8 cellular contexts compared by ENCODE assay signal in the genomic region with DNA sequence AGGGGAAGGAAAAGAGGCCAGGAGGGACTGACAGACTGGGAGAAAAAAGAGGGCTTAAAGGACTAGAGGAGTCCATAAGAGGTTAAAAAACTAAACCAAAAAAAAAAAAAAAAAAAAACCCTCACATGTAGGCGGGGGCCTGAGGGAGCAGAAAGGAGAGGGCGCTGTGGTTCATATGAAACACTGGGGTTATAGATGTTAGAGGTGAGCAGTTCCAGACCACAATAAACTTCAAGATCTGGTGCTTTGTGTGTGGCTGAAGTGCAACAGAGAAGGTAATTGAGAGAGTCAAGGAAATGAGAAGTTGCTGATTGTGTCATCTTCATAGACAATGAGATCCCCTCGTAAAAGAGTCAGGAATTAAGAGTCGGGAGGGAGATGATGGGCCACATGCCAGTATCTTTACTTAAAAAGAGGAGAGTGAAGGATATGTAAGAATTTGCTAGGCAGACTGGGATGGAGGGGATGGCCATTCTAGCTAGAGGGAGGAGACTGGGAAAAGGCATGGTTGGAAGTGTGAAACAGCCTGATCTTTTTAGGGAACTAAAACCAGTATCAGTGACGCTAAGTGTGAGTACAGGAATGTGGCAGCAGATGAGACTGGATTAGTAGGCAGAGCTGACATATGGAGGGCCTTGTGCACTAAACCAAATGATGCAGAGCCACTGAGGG. TPM values are rescaled to one million over a fixed set of nuclear protein-coding genes. Genes with fewer than 3 reads are reported as not detected.
DNase-seq lines count a peak whose midpoint lies in the region; ATAC-seq and TF ChIP-seq lines count a peak whose summit lies in the region.

No MANE protein-coding gene starts in this region.

- peak overlapping the region; percentile 5 for H3K4me3 Mint-ChIP-seq in activated T-helper 2 cell treated with anti-CD3 and anti-CD28 coated beads, Interferon-gamma antibody, Interleukin-2, Interleukin-4, amounts not matched to agents 10 μg/mL and 5 μg/mL and 100 μg/mL, durations not matched to agents 14 hours and 24 hours and 36 hours (ENCODE audit: low read depth)
- H3K4me3 Mint-ChIP-seq in WTC11: no peak overlapping the region

- no peaks in the 10 kb centered on the region for H3K27me3 Mint-ChIP-seq in activated T-helper 2 cell treated with anti-CD3 and anti-CD28 coated beads, Interferon-gamma antibody, Interleukin-2, Interleukin-4, amounts not matched to agents 10 μg/mL and 5 μg/mL and 100 μg/mL, durations not matched to agents 14 hours and 24 hours and 36 hours (ENCODE audit: low read depth)
- no peaks in the 10 kb centered on the region for H3K27me3 Mint-ChIP-seq in WTC11 (ENCODE audit: low read depth)

- in situ Hi-C loops in transverse colon (cut with MboI; ENCODE audit: low pct_ligation_motif_present in 1 of 4, low pct_unique_long_range_greater_than_20kb in 1 of 4, low sequenced_read_pairs in 3 of 4): no loop called here

- no peaks in the 10 kb centered on the region for H3K36me3 Mint-ChIP-seq in activated T-helper 2 cell treated with anti-CD3 and anti-CD28 coated beads, Interferon-gamma antibody, Interleukin-2, Interleukin-4, amounts not matched to agents 10 μg/mL and 5 μg/mL and 100 μg/mL, durations not matched to agents 14 hours and 24 hours and 36 hours (ENCODE audit: low read depth)
- H3K36me3 Mint-ChIP-seq in WTC11: no peaks in the 10 kb centered on the region; the same call in 1 of the 2 replicates

- no peak overlapping the region for H2AFZ ChIP-seq in Karpas-422 (ENCODE audit: low read length)

- H3K36me3 ChIP-seq in transverse colon (no peaks in the 10 kb centered on the region), Karpas-422 (ENCODE audit: insufficient read depth, low read length) (no peaks in the 10 kb centered on the region)

- H3K27ac ChIP-seq in transverse colon (no peak overlapping the region), Karpas-422 (ENCODE audit: low read length) (no peak overlapping the region)

- peak overlapping the region; percentile 48 for H3K27ac Mint-ChIP-seq in activated T-helper 2 cell treated with anti-CD3 and anti-CD28 coated beads, Interferon-gamma antibody, Interleukin-2, Interleukin-4, amounts not matched to agents 10 μg/mL and 5 μg/mL and 100 μg/mL, durations not matched to agents 14 hours and 24 hours and 36 hours
- H3K27ac Mint-ChIP-seq in WTC11: no peak overlapping the region

- no peaks in the 10 kb centered on the region for H3K9me3 Mint-ChIP-seq in activated T-helper 2 cell treated with anti-CD3 and anti-CD28 coated beads, Interferon-gamma antibody, Interleukin-2, Interleukin-4, amounts not matched to agents 10 μg/mL and 5 μg/mL and 100 μg/mL, durations not matched to agents 14 hours and 24 hours and 36 hours
- H3K9me3 Mint-ChIP-seq in WTC11: peaks cover 8% of the 10 kb centered on the region

- no peaks in the 10 kb centered on the region for H3K79me2 ChIP-seq in Karpas-422 (ENCODE audit: low read length)

- no peak overlapping the region for H3K9ac ChIP-seq in Karpas-422 (ENCODE audit: low read length)

- intact Hi-C loops in activated T-helper 2 cell treated with anti-CD3 and anti-CD28 coated beads, Interferon-gamma antibody, Interleukin-2, Interleukin-4, amounts not matched to agents 10 μg/mL and 5 μg/mL and 100 μg/mL, durations not matched to agents 14 hours and 24 hours and 36 hours (cut with micrococcal nuclease): loop anchor here (1.0 kb wide), 1 partner anchor 18 kb away; no protein-coding TSS in a partner anchor
- intact Hi-C loops in transverse colon (cut with DNase I; ENCODE audit: low total_unique reads): no loop called here

- peaks cover 16% of the 10 kb centered on the region for H3K4me1 Mint-ChIP-seq in activated T-helper 2 cell treated with anti-CD3 and anti-CD28 coated beads, Interferon-gamma antibody, Interleukin-2, Interleukin-4, amounts not matched to agents 10 μg/mL and 5 μg/mL and 100 μg/mL, durations not matched to agents 14 hours and 24 hours and 36 hours (ENCODE audit: low read depth)
- H3K4me1 Mint-ChIP-seq in WTC11: peaks cover 3% of the 10 kb centered on the region

- H4K20me1 ChIP-seq in Karpas-422 (ENCODE audit: insufficient read depth, low read depth, low read length): no peaks in the 10 kb centered on the region

- ATAC-seq in HG03159 (IDR thresholded peaks at IDR 0.05; ENCODE audit: unreplicated experiment): peak; percentile 66
- no peak for ATAC-seq in WTC11

- H3K27me3 ChIP-seq in transverse colon (no peaks in the 10 kb centered on the region), Karpas-422 (ENCODE audit: low read length) (no peaks in the 10 kb centered on the region)

- 25 to 41% methylated on average over 3 to 5 of the region's 5 CpGs for WGBS in transverse colon (ENCODE audit: low coverage in 1 of 2), 2 donors

- H3K4me3 ChIP-seq in transverse colon (no peak overlapping the region), Karpas-422 (ENCODE audit: low read length) (no peak overlapping the region)

- H3K9me3 ChIP-seq in transverse colon (no peaks in the 10 kb centered on the region), Karpas-422 (ENCODE audit: low read length) (no peaks in the 10 kb centered on the region; the same call in 1 of the 2 replicates)

- TF ChIP-seq EP300 in transverse colon (IDR thresholded peaks at IDR 0.05; ENCODE audit: low read depth): no peak

- no peak overlapping the region for H3K4me2 ChIP-seq in Karpas-422 (ENCODE audit: low read depth, low read length, poor library complexity, severe bottlenecking)

- DNase-seq in stimulated activated CD4-positive, alpha-beta T cell treated with anti-CD3 and anti-CD28 coated beads, Interleukin-15, amount 100 ng/mL, for 24 hours: peak; percentile 27
- DNase-seq in stimulated activated CD4-positive, alpha-beta T cell treated with anti-CD3 and anti-CD28 coated beads, Interleukin-2, amount 100 ng/mL, for 24 hours: no peak
- peak; percentile 12 for DNase-seq in activated T-helper 2 cell treated with anti-CD3 and anti-CD28 coated beads, Interferon-gamma antibody, Interleukin-2, Interleukin-4, amounts not matched to agents 10 μg/mL and 5 μg/mL and 100 μg/mL, durations not matched to agents 14 hours and 24 hours and 36 hours (ENCODE audit: low spot score)
- peak; percentile 14 for DNase-seq in transverse colon
- DNase-seq in foreskin melanocyte: no peak
- no peak for DNase-seq in WTC11 (ENCODE audit: low spot score)
- no peak for DNase-seq in Karpas-422

- no peak for TF ChIP-seq POLR2A in transverse colon (IDR thresholded peaks at IDR 0.05)

- CTCF ChIA-PET in WTC11 (lab: Charles Lee): no interaction called here

- H3K9me2 ChIP-seq in Karpas-422 (replicated peaks; ENCODE audit: insufficient read depth, low read length): no peaks in the 10 kb centered on the region

- H3K4me1 ChIP-seq in transverse colon (no peaks in the 10 kb centered on the region), Karpas-422 (ENCODE audit: low read length) (no peaks in the 10 kb centered on the region)

- POLR2A ChIA-PET in WTC11 (lab: Charles Lee): no interaction called here

- no peak for TF ChIP-seq CTCF in transverse colon (IDR thresholded peaks at IDR 0.05)
- no peak for TF ChIP-seq CTCF in WTC11 (IDR thresholded peaks at IDR 0.05)

TF ChIP-seq in WTC11, 78 proteins besides CTCF, POLR2A, EP300 and RAD21 (continues in another document):
- TF ChIP-seq SMAD3 (CRISPR knock-in tag; IDR thresholded peaks at IDR 0.05; ENCODE audit: borderline replicate concordance) (no peak), GRHL2 (CRISPR knock-in tag; IDR thresholded peaks at IDR 0.05; ENCODE audit: insufficient replicate concordance, severe bottlenecking) (no peak), ZNF121 (CRISPR knock-in tag; IDR thresholded peaks at IDR 0.05) (no peak), NR2C2 (CRISPR knock-in tag; IDR thresholded peaks at IDR 0.05) (no peak), ELF4 (CRISPR knock-in tag; IDR thresholded peaks at IDR 0.05; ENCODE audit: low read depth) (no peak), ZBTB21 (CRISPR knock-in tag; IDR thresholded peaks at IDR 0.05; ENCODE audit: borderline replicate concordance) (no peak), JAZF1 (CRISPR knock-in tag; IDR thresholded peaks at IDR 0.05) (no peak), CBFB (CRISPR knock-in tag; IDR thresholded peaks at IDR 0.05; ENCODE audit: low read depth) (no peak), MXD4 (CRISPR knock-in tag; IDR thresholded peaks at IDR 0.05; ENCODE audit: borderline replicate concordance) (no peak)
- TF ChIP-seq, protein P1, sequence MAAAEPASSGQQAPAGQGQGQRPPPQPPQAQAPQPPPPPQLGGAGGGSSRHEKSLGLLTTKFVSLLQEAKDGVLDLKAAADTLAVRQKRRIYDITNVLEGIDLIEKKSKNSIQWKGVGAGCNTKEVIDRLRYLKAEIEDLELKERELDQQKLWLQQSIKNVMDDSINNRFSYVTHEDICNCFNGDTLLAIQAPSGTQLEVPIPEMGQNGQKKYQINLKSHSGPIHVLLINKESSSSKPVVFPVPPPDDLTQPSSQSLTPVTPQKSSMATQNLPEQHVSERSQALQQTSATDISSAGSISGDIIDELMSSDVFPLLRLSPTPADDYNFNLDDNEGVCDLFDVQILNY (CRISPR knock-in tag; IDR thresholded peaks at IDR 0.05): no peak
- TF ChIP-seq, protein P2, sequence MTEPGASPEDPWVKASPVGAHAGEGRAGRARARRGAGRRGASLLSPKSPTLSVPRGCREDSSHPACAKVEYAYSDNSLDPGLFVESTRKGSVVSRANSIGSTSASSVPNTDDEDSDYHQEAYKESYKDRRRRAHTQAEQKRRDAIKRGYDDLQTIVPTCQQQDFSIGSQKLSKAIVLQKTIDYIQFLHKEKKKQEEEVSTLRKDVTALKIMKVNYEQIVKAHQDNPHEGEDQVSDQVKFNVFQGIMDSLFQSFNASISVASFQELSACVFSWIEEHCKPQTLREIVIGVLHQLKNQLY (CRISPR knock-in tag; IDR thresholded peaks at IDR 0.05): no peak

RNA-seq across cellular contexts. Expression of a gene that starts 18.4 kb away (rescaled TPM):
- 224 and 231 TPM in 2 replicates for total RNA-seq in activated T-helper 2 cell treated with anti-CD3 and anti-CD28 coated beads, Interferon-gamma antibody, Interleukin-2, Interleukin-4, amounts not matched to agents 10 μg/mL and 5 μg/mL and 100 μg/mL, durations not matched to agents 14 hours and 24 hours and 36 hours
- total RNA-seq in transverse colon: 100 to 1,000 TPM; 146 to 307 (median 237) TPM
- 121 to 141 TPM (median 126 TPM) in 3 replicates for total RNA-seq in WTC11 (2021)
- total RNA-seq in Karpas-422 (2014; rRNA removed; shearing (Covaris generic); ENCODE audit: low replicate concordance): 314 and 469 TPM in 2 replicates

Comparison
In these comparisons a context has a peak if more than half of its experiments do, and no peak if none do; other contexts are left out.
1. DNase-seq: peak in stimulated activated CD4-positive, alpha-beta T cell treated with anti-CD3 and anti-CD28 coated beads, Interleukin-15, amount 100 ng/mL, for 24 hours (single experiment), activated T-helper 2 cell treated with anti-CD3 and anti-CD28 coated beads, Interferon-gamma antibody, Interleukin-2, Interleukin-4, amounts not matched to agents 10 μg/mL and 5 μg/mL and 100 μg/mL, durations not matched to agents 14 hours and 24 hours and 36 hours (single experiment) and transverse colon (single experiment); none in stimulated activated CD4-positive, alpha-beta T cell treated with anti-CD3 and anti-CD28 coated beads, Interleukin-2, amount 100 ng/mL, for 24 hours (0 of 2), foreskin melanocyte (single experiment), WTC11 (single experiment) and Karpas-422 (single experiment).